8 cellular contexts compared by ENCODE assay signal in the genomic region with DNA sequence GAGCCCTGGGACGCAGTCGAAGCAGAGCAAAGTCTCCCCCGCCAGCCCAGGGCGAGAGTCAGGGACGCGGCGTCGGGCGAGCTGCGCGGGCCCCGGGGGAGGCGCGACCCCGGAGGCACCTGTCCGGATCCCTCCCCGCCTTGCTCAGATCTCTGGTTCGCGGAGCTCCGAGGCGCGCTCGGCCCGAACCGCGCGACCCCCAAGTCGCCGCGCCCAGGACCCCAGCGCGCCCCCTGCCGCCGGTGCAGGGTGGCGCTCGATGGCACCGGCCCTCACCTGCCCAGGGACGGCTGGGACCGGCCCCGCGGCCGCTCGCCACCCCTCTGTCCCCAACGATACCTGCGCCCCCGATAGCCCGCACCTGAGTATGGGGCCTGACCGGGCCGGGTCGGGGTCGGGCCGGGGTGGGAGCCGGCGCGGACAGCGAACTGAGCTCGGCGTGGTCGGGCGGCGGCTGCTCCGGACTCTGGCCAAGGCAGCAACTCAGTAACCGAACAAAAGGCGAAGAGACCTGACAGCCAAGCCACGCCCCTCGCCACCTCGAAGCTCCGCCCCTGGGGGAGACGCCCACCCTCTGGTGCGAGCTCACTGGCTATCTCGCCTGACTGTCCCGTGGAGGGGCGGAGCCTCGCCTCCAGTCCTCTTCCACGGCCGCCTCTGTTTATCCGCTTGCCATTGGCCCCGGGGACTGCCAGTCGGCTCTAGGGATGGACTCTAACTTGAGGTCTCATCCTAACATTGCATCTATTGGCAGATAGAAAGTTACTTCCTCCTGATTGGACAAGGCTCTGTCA. TPM values are rescaled to one million over a fixed set of nuclear protein-coding genes. Genes with fewer than 3 reads are reported as not detected.
DNase-seq lines count a peak whose midpoint lies in the region; ATAC-seq and TF ChIP-seq lines count a peak whose summit lies in the region.

JUP (minus strand) TSS at position 485 of the 794 bp plus-strand sequence. CDS start 14,857 bp downstream, outside the sequence.

- peaks cover 47% of the 10 kb centered on the region for H3K79me2 ChIP-seq in neural cell (replicated peaks; ENCODE audit: insufficient read depth, low read length)

- H3K4me1 ChIP-seq in Caco-2 (peaks cover 23% of the 10 kb centered on the region), SJCRH30 (no peaks in the 10 kb centered on the region)

- H3K27me3 ChIP-seq in Caco-2 (replicated peaks; ENCODE audit: control insufficient read depth, insufficient read depth, low read length) (no peaks in the 10 kb centered on the region), MG63 (no peaks in the 10 kb centered on the region), SJCRH30 (no peaks in the 10 kb centered on the region), neural cell (ENCODE audit: insufficient read depth, low read depth, low read length) (no peaks in the 10 kb centered on the region)

- H3K4me3 Mint-ChIP-seq in Caco-2 (ENCODE audit: unreplicated experiment), result peak within 1 kb of the TSS; percentile 74
- peak within 1 kb of the TSS; percentile 61 to 72 for H3K4me3 Mint-ChIP-seq in stimulated activated naive CD8-positive, alpha-beta T cell treated with anti-CD3 and anti-CD28 coated beads, Interleukin-15, amount 100 ng/mL, for 72 hours

- no peaks in the 10 kb centered on the region for H3K9me2 ChIP-seq in neural cell (ENCODE audit: insufficient read depth, low read length)

- H3K4me1 Mint-ChIP-seq in Caco-2 (ENCODE audit: low read depth, unreplicated experiment), result peaks cover 35% of the 10 kb centered on the region
- H3K4me1 Mint-ChIP-seq in stimulated activated naive CD8-positive, alpha-beta T cell treated with anti-CD3 and anti-CD28 coated beads, Interleukin-15, amount 100 ng/mL, for 72 hours, result peaks cover 46% of the 10 kb centered on the region

- peak; percentile 40 to 91 for TF ChIP-seq CTCF in Caco-2 (IDR thresholded peaks at IDR 0.05; ENCODE audit: insufficient read depth in 1 of 2, low read depth in 1 of 2, low read length in 1 of 2, severe bottlenecking in 1 of 2, unreplicated experiment in 1 of 2)
- TF ChIP-seq CTCF in foreskin fibroblast (IDR thresholded peaks at IDR 0.05; ENCODE audit: low read depth, low read length), result peak; percentile 25
- TF ChIP-seq CTCF in neural cell (IDR thresholded peaks at IDR 0.05; ENCODE audit: poor library complexity, severe bottlenecking), result peak; percentile 88

- H3K27ac ChIP-seq in SJCRH30 (no peak within 1 kb of the TSS), neural cell (ENCODE audit: low read length) (peak within 1 kb of the TSS; percentile 69)

- H3K36me3 Mint-ChIP-seq in Caco-2 (ENCODE audit: insufficient read depth, unreplicated experiment), result peaks cover 61% of the 10 kb centered on the region

- H2AFZ ChIP-seq in neural cell (ENCODE audit: low read depth, low read length), result no peak within 1 kb of the TSS

- H3K4me3 ChIP-seq in Caco-2 (ENCODE audit: low read depth, low read length) (peak within 1 kb of the TSS; percentile 82), MG63 (peak within 1 kb of the TSS; percentile 46), SJCRH30 (peak within 1 kb of the TSS; percentile 39), foreskin fibroblast (ENCODE audit: low read depth in 1 of 2, low read length in 2 of 2) (peak within 1 kb of the TSS; percentile 55 to 60), neural cell (ENCODE audit: low read length) (peak within 1 kb of the TSS; percentile 76)

- POLR2A ChIA-PET in Caco-2 (lab: Charles Lee), result interaction anchor here (0.5 to 3.4 kb wide), 26 partner anchors 8 to 1300 kb away, joined by 3 to 243 read pairs (median 5); partner anchors contain the start of genes ACLY, EIF1, FKBP10 and HAP1

- H3K9ac ChIP-seq in neural cell (ENCODE audit: low read length), result peak within 1 kb of the TSS; percentile 81

- no peaks in the 10 kb centered on the region for H3F3A ChIP-seq in neural cell (ENCODE audit: insufficient read depth, low read length, poor library complexity, severe bottlenecking)

- no TSS peak for BruUV-seq in Caco-2 (replicated peaks; lab: Mats Ljungman, UMichigan)

- CTCF ChIA-PET in Caco-2 (lab: Charles Lee), result interaction anchor here (0.6 to 4.4 kb wide), 24 partner anchors 8 to 397 kb away, joined by 3 to 169 read pairs (median 5); partner anchors contain the start of genes ACLY, EIF1, FKBP10 and KLHL11

- intact Hi-C loops in Caco-2 (cut with micrococcal nuclease; ENCODE audit: unreplicated experiment), result loop anchor here (1.0 kb wide), 4 partner anchors 8 to 26 kb away; no protein-coding TSS in a partner anchor

- H3K9me3 Mint-ChIP-seq in Caco-2 (ENCODE audit: unreplicated experiment), result no peaks in the 10 kb centered on the region
- no peaks in the 10 kb centered on the region for H3K9me3 Mint-ChIP-seq in stimulated activated naive CD8-positive, alpha-beta T cell treated with anti-CD3 and anti-CD28 coated beads, Interleukin-15, amount 100 ng/mL, for 72 hours

- no peaks in the 10 kb centered on the region for H3K27me3 Mint-ChIP-seq in Caco-2 (ENCODE audit: insufficient read depth, unreplicated experiment)
- H3K27me3 Mint-ChIP-seq in stimulated activated naive CD8-positive, alpha-beta T cell treated with anti-CD3 and anti-CD28 coated beads, Interleukin-15, amount 100 ng/mL, for 72 hours, result peaks cover 44% of the 10 kb centered on the region

- peak within 1 kb of the TSS; percentile 93 for H3K27ac Mint-ChIP-seq in Caco-2 (ENCODE audit: unreplicated experiment)
- no peak within 1 kb of the TSS for H3K27ac Mint-ChIP-seq in stimulated activated naive CD8-positive, alpha-beta T cell treated with anti-CD3 and anti-CD28 coated beads, Interleukin-15, amount 100 ng/mL, for 72 hours

- DNase-seq in Caco-2, result peak; percentile 100
- DNase-seq in MG63, result peak; percentile 100
- peak; percentile 83 to 85 for DNase-seq in SJCRH30
- DNase-seq in activated naive CD4-positive, alpha-beta T cell treated with Interleukin-2 at 50 U/mL for 16 hours, result peak; percentile 90
- DNase-seq in foreskin fibroblast, result peak; percentile 94 to 98
- peak; percentile 93 to 94 for DNase-seq in stimulated activated naive CD8-positive, alpha-beta T cell treated with anti-CD3 and anti-CD28 coated beads, Interleukin-15, amount 100 ng/mL, for 72 hours

- peak; percentile 55 for TF ChIP-seq EP300 in neural cell (conservative IDR thresholded peaks at IDR 0.05; ENCODE audit: poor library complexity, severe bottlenecking)

- H3K9me3 ChIP-seq in Caco-2 (no peaks in the 10 kb centered on the region), MG63 (no peaks in the 10 kb centered on the region), SJCRH30 (replicated peaks) (no peaks in the 10 kb centered on the region), neural cell (ENCODE audit: low read length) (no peaks in the 10 kb centered on the region)

- H4K20me1 ChIP-seq in neural cell (ENCODE audit: insufficient read depth), result peaks cover 5% of the 10 kb centered on the region

- H3K4me2 ChIP-seq in neural cell (ENCODE audit: low read length), result peak within 1 kb of the TSS; percentile 88

- TF ChIP-seq RAD21 in neural cell (conservative IDR thresholded peaks at IDR 0.05), result no peak

- ATAC-seq in GM21723 (IDR thresholded peaks at IDR 0.05; ENCODE audit: unreplicated experiment), result peak; percentile 88
- peak; percentile 94 for ATAC-seq in stimulated activated naive CD8-positive, alpha-beta T cell treated with anti-CD3 and anti-CD28 coated beads, Interleukin-15, amount 100 ng/mL, for 72 hours

- peaks cover 4% of the 10 kb centered on the region; the same call in 1 of the 2 replicates for H3K36me3 ChIP-seq in Caco-2 (ENCODE audit: control insufficient read depth, insufficient read depth, low read length)
- no peaks in the 10 kb centered on the region for H3K36me3 ChIP-seq in MG63
- no peaks in the 10 kb centered on the region for H3K36me3 ChIP-seq in SJCRH30
- H3K36me3 ChIP-seq in neural cell (ENCODE audit: insufficient read depth, low read length), result no peaks in the 10 kb centered on the region

TF ChIP-seq in neural cell, 6 proteins besides CTCF, POLR2A, EP300 and RAD21:
- TF ChIP-seq POLR2AphosphoS5 (IDR thresholded peaks at IDR 0.05), result peak; percentile 96
- TF ChIP-seq SMC3 (conservative IDR thresholded peaks at IDR 0.05; ENCODE audit: poor library complexity), result no peak
- no peak for TF ChIP-seq EZH2 (IDR thresholded peaks at IDR 0.05; ENCODE audit: borderline replicate concordance, insufficient read depth, low read length, poor library complexity, severe bottlenecking)
- peak; percentile 71 for TF ChIP-seq MXI1 (conservative IDR thresholded peaks at IDR 0.05; ENCODE audit: poor library complexity, severe bottlenecking)
- peak; percentile 88 for TF ChIP-seq TAF1 (IDR thresholded peaks at IDR 0.05; ENCODE audit: low read depth)
- peak; percentile 83 for TF ChIP-seq REST (IDR thresholded peaks at IDR 0.05; ENCODE audit: borderline replicate concordance)
TF ChIP-seq in neural cell: peak in this region for 4.

RNA-seq across cellular contexts. Expression of gene JUP, which starts in this region (rescaled TPM):
- total RNA-seq in Caco-2 (2022), result 392 and 419 TPM in 2 replicates
- 6.4 and 10.5 TPM in 2 replicates for total RNA-seq in MG63 (2014; rRNA removed; shearing (Covaris generic); ENCODE audit: low replicate concordance)
- total RNA-seq in SJCRH30 (2014; rRNA removed; shearing (Covaris generic)), result 1.2 and 1.7 TPM in 2 replicates
- 46.1 and 82.2 TPM in 2 replicates for polyA plus RNA-seq in neural cell
- 102 and 125 TPM in 2 replicates for polyA minus RNA-seq in neural cell

Comparison
In these comparisons a context has a peak if more than half of its experiments do, and no peak if none do; other contexts are left out.
1. RNA of gene JUP (total RNA-seq): 392 to 419 TPM in Caco-2; 6.4 to 10.5 TPM in MG63 and 1.2 to 1.7 TPM in SJCRH30; every median in the first group is over 10 times any median in the second.
2. CTCF ChIP-seq: peak in every context shown above with its lines; median percentile 88 in neural cell; 66 in Caco-2; 25 in foreskin fibroblast.
3. Peak in every context shown above with its lines, with median percentiles within 50 percentile points of each other: DNase-seq and H3K4me3 ChIP-seq.